ENCODE assay signal across 1 cellular context in genomic region chr6:137707590-137708360, GRCh38.
A peak's percentile ranks its signal among the peaks of the same experiment; 100 is the strongest.
TF ChIP-seq lines count a peak whose summit lies in the region.

No MANE protein-coding gene starts in this region.

TF ChIP-seq in HepG2, 621 proteins besides CTCF, POLR2A, EP300 and RAD21 (continued from another document and continues in another):
- no peak for TF ChIP-seq CSRNP1 (CRISPR knock-in tag; IDR thresholded peaks at IDR 0.05)
- TF ChIP-seq ZNF7 (CRISPR knock-in tag; IDR thresholded peaks at IDR 0.05), result no peak
- no peak for TF ChIP-seq ZFP36L2 (CRISPR knock-in tag; IDR thresholded peaks at IDR 0.05)
- no peak for TF ChIP-seq ZEB1 (IDR thresholded peaks at IDR 0.05; ENCODE audit: insufficient replicate concordance, low read depth)
- TF ChIP-seq PAXIP1 (CRISPR knock-in tag; conservative IDR thresholded peaks at IDR 0.05), result peak; percentile 87
- TF ChIP-seq SKI (IDR thresholded peaks at IDR 0.05; ENCODE audit: partially characterized antibody), result peak; percentile 92
- TF ChIP-seq ARID4A (CRISPR knock-in tag; IDR thresholded peaks at IDR 0.05; ENCODE audit: borderline replicate concordance), result no peak; the same call in 1 of the 2 replicates
- no peak for TF ChIP-seq HNRNPK (IDR thresholded peaks at IDR 0.05; ENCODE audit: low read depth, low read length, poor library complexity, severe bottlenecking)
- no peak for TF ChIP-seq TOPORS (CRISPR knock-in tag; IDR thresholded peaks at IDR 0.05)
- TF ChIP-seq ZNF768 (CRISPR knock-in tag; IDR thresholded peaks at IDR 0.05), result no peak
- peak; percentile 75; the same call in 1 of the 2 replicates for TF ChIP-seq ZNF362 (CRISPR knock-in tag; IDR thresholded peaks at IDR 0.05; ENCODE audit: borderline replicate concordance)
- TF ChIP-seq ZNF276 (CRISPR knock-in tag; IDR thresholded peaks at IDR 0.05; ENCODE audit: low read depth), result no peak
- no peak for TF ChIP-seq BCLAF1 (IDR thresholded peaks at IDR 0.05)
- no peak for TF ChIP-seq ZNF512 (CRISPR knock-in tag; IDR thresholded peaks at IDR 0.05)
- no peak for TF ChIP-seq USF2 (IDR thresholded peaks at IDR 0.05; ENCODE audit: low read depth, low read length)
- TF ChIP-seq USF2 (CRISPR knock-in tag; IDR thresholded peaks at IDR 0.05; ENCODE audit: borderline replicate concordance), result no peak; the same call in 1 of the 2 replicates
- TF ChIP-seq TCF7 (IDR thresholded peaks at IDR 0.05; ENCODE audit: low read depth), result peak; percentile 99
- peak; percentile 23; the same call in 1 of the 2 replicates for TF ChIP-seq SIN3B (IDR thresholded peaks at IDR 0.05; ENCODE audit: low read length)
- TF ChIP-seq ZSCAN31 (CRISPR knock-in tag; IDR thresholded peaks at IDR 0.05; ENCODE audit: low read depth), result no peak
- 0 out of 2 replicates have a peak, but pooled peaks have one; percentile 44 for TF ChIP-seq ZNF124 (CRISPR knock-in tag; IDR thresholded peaks at IDR 0.05)
- no peak for TF ChIP-seq FLYWCH1 (CRISPR knock-in tag; IDR thresholded peaks at IDR 0.05)
